Comparison of ENCODE assay signal across 24 cellular contexts in the genomic region with DNA sequence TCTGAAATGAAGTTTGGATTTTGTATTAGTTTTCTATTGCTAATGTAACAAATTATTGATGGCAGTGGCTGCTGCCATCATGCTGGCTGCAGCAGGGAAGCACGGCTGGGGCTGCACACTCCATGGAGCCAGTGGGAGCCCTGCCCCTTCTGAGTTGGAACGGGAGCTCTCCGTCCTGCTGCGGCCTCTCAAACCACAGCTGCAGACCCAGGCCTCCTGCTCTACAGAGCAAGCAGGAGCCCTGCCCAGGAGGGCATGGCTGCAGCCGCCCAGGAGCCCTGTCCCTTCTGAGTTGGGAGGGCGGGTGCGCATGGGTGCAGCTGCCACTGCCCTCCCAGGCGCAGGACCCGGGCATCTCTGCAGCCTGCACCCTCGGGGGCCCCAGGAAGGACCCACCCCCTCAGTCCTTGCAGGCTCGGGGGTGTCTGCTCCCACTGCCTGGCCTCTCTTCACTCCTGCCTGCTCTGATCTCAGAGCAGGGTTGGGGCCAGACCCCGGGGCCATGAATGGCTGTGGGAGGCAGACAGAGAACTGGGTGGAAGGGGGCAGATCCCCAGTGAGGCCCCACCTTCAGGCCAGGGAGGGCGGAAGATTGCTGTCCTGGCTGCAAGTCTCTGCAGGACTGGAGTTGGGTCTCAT.
"Had no signal": no experiment of that assay in that cellular context is flagged by ENCODE, and none has a peak within 500 bp of the region (broad histone marks: within the 10 kb centered on the region; RNA-seq: fewer than 3 reads in every experiment).

No MANE protein-coding gene starts in this region.

- H3K79me2 ChIP-seq: parathyroid adenoma had no signal

- H3K36me3 ChIP-seq: heart left ventricle, left lung, lower lobe of right lung, neutrophil, transverse colon, upper lobe of left lung, uterus had no signal

- H3K4me3 ChIP-seq: heart left ventricle, left lung, lower lobe of right lung, skin epidermis, transverse colon, upper lobe of left lung, uterus had no signal

- ATAC-seq: left colon; left lung; naive thymus-derived CD8-positive, alpha-beta T cell; sciatic nerve; stimulated activated effector memory CD8-positive, alpha-beta T cell treated with anti-CD3 and anti-CD28 coated beads, Interleukin-12 subunit alpha, Interleukin-12 subunit beta, amount 100 ng/mL, for 72 hours had no signal

- H3K4me1 Mint-ChIP-seq: immature natural killer cell; naive thymus-derived CD8-positive, alpha-beta T cell had no signal

- H3K27ac Mint-ChIP-seq: immature natural killer cell; naive thymus-derived CD8-positive, alpha-beta T cell; progenitor cell of endocrine pancreas; stimulated activated effector memory CD8-positive, alpha-beta T cell treated with anti-CD3 and anti-CD28 coated beads, Interleukin-12 subunit alpha, Interleukin-12 subunit beta, amount 100 ng/mL, for 72 hours had no signal

- H2AFZ ChIP-seq: parathyroid adenoma had no signal

- H3K9ac ChIP-seq: parathyroid adenoma had no signal

- H3K4me3 Mint-ChIP-seq: immature natural killer cell; naive thymus-derived CD8-positive, alpha-beta T cell; stimulated activated effector memory CD8-positive, alpha-beta T cell treated with anti-CD3 and anti-CD28 coated beads, Interleukin-12 subunit alpha, Interleukin-12 subunit beta, amount 100 ng/mL, for 72 hours had no signal

- H3K27me3 ChIP-seq: left lung, neutrophil, transverse colon, upper lobe of left lung, uterus had no signal

- H3K4me1 ChIP-seq: heart left ventricle, left lung, lower lobe of right lung, parathyroid adenoma, transverse colon, upper lobe of left lung, uterus had no signal

- H3K36me3 Mint-ChIP-seq: stimulated activated effector memory CD8-positive, alpha-beta T cell treated with anti-CD3 and anti-CD28 coated beads, Interleukin-12 subunit alpha, Interleukin-12 subunit beta, amount 100 ng/mL, for 72 hours had no signal

- DNase-seq: glutamatergic neuron; heart left ventricle; hypothalamus; immature natural killer cell; kidney; left colon; left lung; lower lobe of right lung; mammary epithelial cell; mesenchymal stem cell; naive thymus-derived CD8-positive, alpha-beta T cell; occipital lobe; right cardiac atrium; stimulated activated CD4-positive, alpha-beta T cell treated with anti-CD3 and anti-CD28 coated beads, Interleukin-4, amount 100 ng/mL, for 24 hours; stimulated activated naive CD4-positive, alpha-beta T cell treated with Interleukin-2 at 50 U/mL for 16 hours; transverse colon; uterus had no signal

- H3K9me3 ChIP-seq: lower lobe of right lung, neutrophil, upper lobe of left lung, uterus had no signal

- H3K27ac ChIP-seq: heart left ventricle, left lung, lower lobe of right lung, neutrophil, parathyroid adenoma, skin epidermis, transverse colon, upper lobe of left lung, uterus had no signal
